In genomic region chr5:141084487-141084989, GRCh38 we compare ENCODE assay signal across 8 cellular contexts. TPM values are rescaled to one million over a fixed set of nuclear protein-coding genes. Genes with fewer than 3 reads are reported as not detected.
DNase-seq lines count a peak whose midpoint lies in the region; ATAC-seq and TF ChIP-seq lines count a peak whose summit lies in the region.

No MANE protein-coding gene starts in this region.

- DNase-seq in NCI-H526 treated with DMSO at 0.1 percent for 48 hours (lab: John Stamatoyannopoulos, UW): peak; percentile 38
- peak; percentile 35 to 48 for DNase-seq in activated T-cell treated with anti-CD3 and anti-CD28 coated beads, Interleukin-2, amount 50 U/mL, for 72 hours
- peak; percentile 3 for DNase-seq in fibroblast of the conjunctiva (ENCODE audit: low read depth)
- no peak for DNase-seq in activated gamma-delta T cell treated with Interleukin-2 at 50 U/mL for 16 hours

- peak overlapping the region; percentile 88 to 99 for H3K4me3 Mint-ChIP-seq in activated T-cell treated with anti-CD3 and anti-CD28 coated beads, Interleukin-2, amount 50 U/mL, for 72 hours
- H3K4me3 Mint-ChIP-seq in nephron: peak overlapping the region; percentile 84 to 89 (median 86)

- peak overlapping the region; percentile 87 for H3K27ac Mint-ChIP-seq in activated T-cell treated with anti-CD3 and anti-CD28 coated beads, Interleukin-2, amount 50 U/mL, for 72 hours
- peak overlapping the region; percentile 68 to 94 (median 94) for H3K27ac Mint-ChIP-seq in nephron

- peaks cover 8% of the 10 kb centered on the region for H3K4me1 Mint-ChIP-seq in activated T-cell treated with anti-CD3 and anti-CD28 coated beads, Interleukin-2, amount 50 U/mL, for 72 hours (ENCODE audit: low read depth)
- no peaks in the 10 kb centered on the region for H3K4me1 Mint-ChIP-seq in nephron

- peak; percentile 90 for TF ChIP-seq CTCF in 22Rv1 (IDR thresholded peaks at IDR 0.05)
- peak in 2 of 3 experiments; percentile 18 to 31 for TF ChIP-seq CTCF in nephron (IDR thresholded peaks at IDR 0.05; ENCODE audit: unreplicated experiment in 3 of 3)

- ATAC-seq in GM19395 (IDR thresholded peaks at IDR 0.05; ENCODE audit: unreplicated experiment): peak; percentile 57
- ATAC-seq in activated T-cell treated with anti-CD3 and anti-CD28 coated beads, Interleukin-2, amount 50 U/mL, for 72 hours (replicated peaks in 1 of 2): peak; percentile 70 to 81

- peaks cover 2 to 3% of the 10 kb centered on the region in 2 donors for H3K36me3 Mint-ChIP-seq in activated T-cell treated with anti-CD3 and anti-CD28 coated beads, Interleukin-2, amount 50 U/mL, for 72 hours (ENCODE audit: insufficient read depth in 2 of 2)
- H3K36me3 Mint-ChIP-seq in nephron (ENCODE audit: low read depth): peaks cover 4% of the 10 kb centered on the region

- 12% methylated on average over 21 of the region's 21 CpGs for WGBS in urinary bladder

- no peaks in the 10 kb centered on the region for H3K36me3 ChIP-seq in urinary bladder (ENCODE audit: insufficient read depth)

- H3K27ac ChIP-seq in 22Rv1 (peak overlapping the region; percentile 65), urinary bladder (ENCODE audit: low read depth) (no peak overlapping the region)

- no peaks in the 10 kb centered on the region for H3K9me3 Mint-ChIP-seq in activated T-cell treated with anti-CD3 and anti-CD28 coated beads, Interleukin-2, amount 50 U/mL, for 72 hours
- peaks cover 9% of the 10 kb centered on the region for H3K9me3 Mint-ChIP-seq in nephron

- peaks cover 17% of the 10 kb centered on the region for H3K27me3 Mint-ChIP-seq in activated T-cell treated with anti-CD3 and anti-CD28 coated beads, Interleukin-2, amount 50 U/mL, for 72 hours (ENCODE audit: low read depth)
- H3K27me3 Mint-ChIP-seq in nephron (ENCODE audit: low read depth): no peaks in the 10 kb centered on the region

- H3K4me1 ChIP-seq in urinary bladder (ENCODE audit: insufficient read depth): no peaks in the 10 kb centered on the region

- H3K4me3 ChIP-seq in urinary bladder (ENCODE audit: low read depth, low read length): peak overlapping the region; percentile 39

RNA-seq across cellular contexts. Expression of gene PCDHB2, which starts 9.9 kb away (rescaled TPM):
- total RNA-seq in activated T-cell treated with anti-CD3 and anti-CD28 coated beads, Interleukin-2, amount 50 U/mL, for 72 hours: not detected
- total RNA-seq in urinary bladder: 3.4 TPM
- 3.4 TPM for polyA plus RNA-seq in urinary bladder

RNA-seq across cellular contexts. Expression of gene PCDHB3, which starts 15.7 kb away (rescaled TPM):
- total RNA-seq in activated T-cell treated with anti-CD3 and anti-CD28 coated beads, Interleukin-2, amount 50 U/mL, for 72 hours: not detected
- total RNA-seq in urinary bladder: 4.6 TPM
- 1.3 TPM for polyA plus RNA-seq in urinary bladder

RNA-seq across cellular contexts. Expression of gene PCDHB1, which starts 33.4 kb away (rescaled TPM):
- not detected for total RNA-seq in activated T-cell treated with anti-CD3 and anti-CD28 coated beads, Interleukin-2, amount 50 U/mL, for 72 hours
- total RNA-seq in urinary bladder: 0.16 TPM
- polyA plus RNA-seq in urinary bladder: 0.01 TPM

RNA-seq across cellular contexts. Expression of gene PCDHB4, which starts 37.1 kb away (rescaled TPM):
- not detected for total RNA-seq in activated T-cell treated with anti-CD3 and anti-CD28 coated beads, Interleukin-2, amount 50 U/mL, for 72 hours
- 3.8 TPM for total RNA-seq in urinary bladder
- 6.2 TPM for polyA plus RNA-seq in urinary bladder

RNA-seq across cellular contexts. Expression of gene PCDHB5, which starts 50.5 kb away (rescaled TPM):
- not detected for total RNA-seq in activated T-cell treated with anti-CD3 and anti-CD28 coated beads, Interleukin-2, amount 50 U/mL, for 72 hours
- total RNA-seq in urinary bladder: 7.0 TPM
- polyA plus RNA-seq in urinary bladder: 9.0 TPM
